ENCODE assay signal across 22 cellular contexts in the genomic region with DNA sequence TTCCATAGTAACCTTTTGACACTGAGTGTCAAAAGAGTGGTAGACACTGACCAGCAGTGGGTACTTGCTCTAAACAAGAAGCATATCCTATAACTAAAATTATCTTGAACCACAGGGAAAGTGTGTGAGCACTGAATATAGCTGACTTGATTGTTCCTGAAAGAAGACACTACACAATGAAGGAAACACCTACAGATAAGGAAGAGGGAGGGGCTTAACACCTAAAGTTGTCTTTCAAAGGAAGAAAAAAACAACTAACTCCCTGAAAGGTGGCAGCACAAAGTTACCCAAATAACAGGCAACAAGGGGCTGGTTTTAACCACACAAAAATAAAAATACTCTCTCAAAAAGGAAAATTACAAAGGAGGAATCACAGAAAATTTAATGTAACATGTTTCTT. TPM values are rescaled to one million over a fixed set of nuclear protein-coding genes. Genes with fewer than 3 reads are reported as not detected.
"Had no signal": no experiment of that assay in that cellular context is flagged by ENCODE, and none has a peak within 500 bp of the region (broad histone marks: within the 10 kb centered on the region; RNA-seq: fewer than 3 reads in every experiment).

No MANE protein-coding gene starts in this region.

- H3K36me3 Mint-ChIP-seq: activated naive CD8-positive, alpha-beta T cell treated with anti-CD3 and anti-CD28 coated beads for 36 hours had no signal

- H3K36me3 ChIP-seq: vagina had no signal

- H3K4me3 Mint-ChIP-seq: activated naive CD8-positive, alpha-beta T cell treated with anti-CD3 and anti-CD28 coated beads for 36 hours; natural killer cell treated with Interleukin-12 subunit alpha and Interleukin-12 subunit beta and Interleukin-15 and Interleukin-18, amount 100 ng/mL, for 72 hours; stimulated activated naive B cell treated with anti-CD40 and anti-IgM and Interleukin-4, amounts not matched to agents 10 μg/mL and 1 μg/mL and 100 μg/mL, for 72 hours; T-helper 17 cell had no signal

- DNase-seq: activated CD4-positive, alpha-beta T cell treated with anti-CD3 and anti-CD28 coated beads for 4 hours; activated CD4-positive, alpha-beta T cell treated with anti-CD3 and anti-CD28 coated beads, Interleukin-2, amount 50 U/mL, for 48 hours; activated CD4-positive, CD25-positive, alpha-beta regulatory T cell; activated CD8-positive, alpha-beta memory T cell treated with anti-CD3 and anti-CD28 coated beads, Interleukin-2, amount 50 U/mL, for 48 hours; activated naive CD4-positive, alpha-beta T cell treated with Interleukin-2 at 50 U/mL for 16 hours; activated naive CD8-positive, alpha-beta T cell treated with anti-CD3 and anti-CD28 coated beads for 36 hours; activated T-cell treated with anti-CD3 and anti-CD28 coated beads, Interleukin-2, amount 50 U/mL, for 48 hours; islet precursor cell; left cardiac atrium; stimulated activated CD4-positive, alpha-beta T cell treated with anti-CD3 and anti-CD28 coated beads, Interleukin-15, amount 100 ng/mL, for 24 hours; stimulated activated CD8-positive, alpha-beta memory T cell treated with anti-CD3 and anti-CD28 coated beads, Interleukin-4, amount 100 ng/mL, for 48 hours; stimulated activated naive B cell treated with anti-CD40 and anti-IgM and Interleukin-4, amounts not matched to agents 10 μg/mL and 1 μg/mL and 100 μg/mL, for 72 hours; T-helper 17 cell; trophoblast cell had no signal

- H3K27ac Mint-ChIP-seq: activated naive CD8-positive, alpha-beta T cell treated with anti-CD3 and anti-CD28 coated beads for 36 hours; natural killer cell treated with Interleukin-12 subunit alpha and Interleukin-12 subunit beta and Interleukin-15 and Interleukin-18, amount 100 ng/mL, for 72 hours; stimulated activated naive B cell treated with anti-CD40 and anti-IgM and Interleukin-4, amounts not matched to agents 10 μg/mL and 1 μg/mL and 100 μg/mL, for 72 hours; T-helper 17 cell had no signal

- ATAC-seq: left cardiac atrium; natural killer cell treated with Interleukin-12 subunit alpha and Interleukin-12 subunit beta and Interleukin-15 and Interleukin-18, amount 100 ng/mL, for 72 hours; sciatic nerve; stimulated activated naive B cell treated with anti-CD40 and anti-IgM and Interleukin-4, amounts not matched to agents 10 μg/mL and 1 μg/mL and 100 μg/mL, for 72 hours; T-helper 17 cell had no signal

- H3K4me3 ChIP-seq: hepatocyte, vagina had no signal

- H3K4me1 Mint-ChIP-seq: activated naive CD8-positive, alpha-beta T cell treated with anti-CD3 and anti-CD28 coated beads for 36 hours; stimulated activated naive B cell treated with anti-CD40 and anti-IgM and Interleukin-4, amounts not matched to agents 10 μg/mL and 1 μg/mL and 100 μg/mL, for 72 hours; T-helper 17 cell had no signal

- H3K27ac ChIP-seq: hepatocyte, vagina had no signal

- H3K9me3 ChIP-seq: vagina had no signal

RNA-seq across cellular contexts. Expression of a gene that starts 6.6 kb away (rescaled TPM):
- total RNA-seq: activated CD8-positive, alpha-beta memory T cell treated with anti-CD3 and anti-CD28 coated beads for 36 hours; activated naive CD8-positive, alpha-beta T cell treated with anti-CD3 and anti-CD28 coated beads for 36 hours; fibroblast of villous mesenchyme; left cardiac atrium; natural killer cell treated with Interleukin-12 subunit alpha and Interleukin-12 subunit beta and Interleukin-15 and Interleukin-18, amount 100 ng/mL, for 72 hours; T-helper 17 cell had no signal
- polyA plus RNA-seq: hepatocyte, liver, smooth muscle cell had no signal
